Comparison of ENCODE assay signal across 9 cellular contexts in genomic region chr10:17669185-17669872, GRCh38. TPM values are rescaled to one million over a fixed set of nuclear protein-coding genes. Genes with fewer than 3 reads are reported as not detected.
DNase-seq lines count a peak whose midpoint lies in the region; ATAC-seq lines count a peak whose summit lies in the region.
"Had no signal": no experiment of that assay in that cellular context is flagged by ENCODE, and none has a peak within 500 bp of the region (broad histone marks: within the 10 kb centered on the region; RNA-seq: fewer than 3 reads in every experiment).

No MANE protein-coding gene starts in this region.

- CTCF ChIA-PET in activated CD4-positive, alpha-beta T cell treated with anti-CD3 and anti-CD28 coated beads, Interleukin-2, amount 10 ng/mL, durations not matched to agents 7 days and 5 days (lab: Charles Lee): interaction anchor here (0.6 kb wide), 1 partner anchor 20 kb away, joined by 3 read pairs; no protein-coding TSS in a partner anchor

- H3K27ac ChIP-seq in trophoblast cell (ENCODE audit: low read depth, low read length): no peak overlapping the region

- H3K36me3 ChIP-seq in trophoblast cell (ENCODE audit: control insufficient read depth in 1 of 2, insufficient read depth in 2 of 2, low read length in 2 of 2): peaks cover 0 to 1% of the 10 kb centered on the region in 2 experiments

- H3K4me1 Mint-ChIP-seq in activated CD4-positive, alpha-beta T cell treated with anti-CD3 and anti-CD28 coated beads, Interleukin-2, amount 10 ng/mL, durations not matched to agents 7 days and 5 days: peaks cover 37% of the 10 kb centered on the region

- H4K8ac ChIP-seq in trophoblast cell (ENCODE audit: low read depth, low read length): no peak overlapping the region

- H3K4me3 ChIP-seq in trophoblast cell (ENCODE audit: low read depth, low read length): no peak overlapping the region

- H3K23ac ChIP-seq in trophoblast cell (ENCODE audit: low read length): no peak overlapping the region

- H3K27me3 Mint-ChIP-seq in activated CD4-positive, alpha-beta T cell treated with anti-CD3 and anti-CD28 coated beads, Interleukin-2, amount 10 ng/mL, durations not matched to agents 7 days and 5 days: no peaks in the 10 kb centered on the region

- H3K18ac ChIP-seq in trophoblast cell (ENCODE audit: low read length): no peak overlapping the region

- H3K79me1 ChIP-seq in trophoblast cell (ENCODE audit: low read length): peaks cover 2% of the 10 kb centered on the region

- no peaks in the 10 kb centered on the region for H3K27me3 ChIP-seq in trophoblast cell (ENCODE audit: insufficient read depth, low read length)

- H4K91ac ChIP-seq in trophoblast cell (ENCODE audit: low read depth, low read length): no peak overlapping the region

- peak overlapping the region; percentile 55 for H3K4ac ChIP-seq in trophoblast cell (ENCODE audit: low read depth, low read length)

- H4K12ac ChIP-seq in trophoblast cell (ENCODE audit: low read depth, low read length): no peak overlapping the region

- no peak overlapping the region for H3K14ac ChIP-seq in trophoblast cell (ENCODE audit: low read length)

- no peak for DNase-seq in activated CD4-positive, alpha-beta T cell treated with anti-CD3 and anti-CD28 coated beads, Interleukin-2, amount 10 ng/mL, durations not matched to agents 7 days and 5 days
- DNase-seq in trophoblast cell: no peak
- no peak for DNase-seq in NCI-H524 treated with DMSO at 0.1 percent for 48 hours (lab: John Stamatoyannopoulos, UW)
- no peak for DNase-seq in pons (ENCODE audit: low spot score)
- DNase-seq in hepatic stellate cell (ENCODE audit: low spot score): no peak
- no peak for DNase-seq in dermis blood vessel endothelial cell
- DNase-seq: NCI-H69 had no signal

- no peak overlapping the region for H3K4me2 ChIP-seq in trophoblast cell (ENCODE audit: low read length)

- H3K27ac Mint-ChIP-seq in activated CD4-positive, alpha-beta T cell treated with anti-CD3 and anti-CD28 coated beads, Interleukin-2, amount 10 ng/mL, durations not matched to agents 7 days and 5 days: peak overlapping the region; percentile 78

- POLR2A ChIA-PET in activated CD4-positive, alpha-beta T cell treated with anti-CD3 and anti-CD28 coated beads, Interleukin-2, amount 10 ng/mL, durations not matched to agents 7 days and 5 days (lab: Charles Lee): no interaction called here

- peaks cover 8 to 9% of the 10 kb centered on the region in 2 experiments for H3K4me1 ChIP-seq in trophoblast cell (ENCODE audit: control insufficient read depth in 1 of 2, insufficient read depth in 2 of 2, low read length in 2 of 2)

- no CpG with 5 or more reads among the region's 11 CpGs for WGBS in trophoblast cell (ENCODE audit: extremely low coverage, insufficient coverage, insufficient read length)

- peaks cover 12% of the 10 kb centered on the region for H3K36me3 Mint-ChIP-seq in activated CD4-positive, alpha-beta T cell treated with anti-CD3 and anti-CD28 coated beads, Interleukin-2, amount 10 ng/mL, durations not matched to agents 7 days and 5 days (ENCODE audit: low read depth)

- H2AFZ ChIP-seq in trophoblast cell (ENCODE audit: insufficient read depth, low read length, poor library complexity): no peak overlapping the region

- no peak overlapping the region for H2BK5ac ChIP-seq in trophoblast cell (ENCODE audit: low read depth, low read length, poor library complexity)

- H3K79me2 ChIP-seq in trophoblast cell (ENCODE audit: control insufficient read depth, insufficient read depth, low read length, poor library complexity): no peaks in the 10 kb centered on the region

- peak overlapping the region; percentile 33 for H3K4me3 Mint-ChIP-seq in activated CD4-positive, alpha-beta T cell treated with anti-CD3 and anti-CD28 coated beads, Interleukin-2, amount 10 ng/mL, durations not matched to agents 7 days and 5 days

- ATAC-seq in GM18907 (IDR thresholded peaks at IDR 0.05; ENCODE audit: unreplicated experiment) (peak; percentile 71), HG02852 (IDR thresholded peaks at IDR 0.05; ENCODE audit: unreplicated experiment) (peak; percentile 69)

- H2BK120ac ChIP-seq in trophoblast cell (ENCODE audit: insufficient read depth, low read length, poor library complexity): no peak overlapping the region

- no peak overlapping the region for H2BK12ac ChIP-seq in trophoblast cell (ENCODE audit: low read length)

- no peak overlapping the region for H2AK5ac ChIP-seq in trophoblast cell (ENCODE audit: low read length)

- H3K9me3 ChIP-seq in trophoblast cell (ENCODE audit: insufficient read depth, low read depth, low read length): no peaks in the 10 kb centered on the region

- H3K9me3 Mint-ChIP-seq in activated CD4-positive, alpha-beta T cell treated with anti-CD3 and anti-CD28 coated beads, Interleukin-2, amount 10 ng/mL, durations not matched to agents 7 days and 5 days: no peaks in the 10 kb centered on the region

- no peak overlapping the region for H3K9ac ChIP-seq in trophoblast cell (ENCODE audit: low read length)

RNA-seq across cellular contexts. Expression of gene STAM, which starts 25.4 kb away (rescaled TPM):
- total RNA-seq in activated CD4-positive, alpha-beta T cell treated with anti-CD3 and anti-CD28 coated beads, Interleukin-2, amount 10 ng/mL, durations not matched to agents 7 days and 5 days: 10 to 100 TPM; 16.6 to 23.8 TPM
- 27.8 and 28.9 TPM in 2 replicates for polyA plus RNA-seq in trophoblast cell (2013)
- total RNA-seq in dermis blood vessel endothelial cell: 12.9 and 22.4 TPM in 2 replicates

RNA-seq across cellular contexts. Expression of gene HACD1, which starts 52.2 kb away (rescaled TPM):
- under 1 TPM; 0.47 to 0.69 TPM for total RNA-seq in activated CD4-positive, alpha-beta T cell treated with anti-CD3 and anti-CD28 coated beads, Interleukin-2, amount 10 ng/mL, durations not matched to agents 7 days and 5 days
- polyA plus RNA-seq in trophoblast cell (2013): 21.9 and 27.2 TPM in 2 replicates
- 15.5 and 27.9 TPM in 2 replicates for total RNA-seq in dermis blood vessel endothelial cell
